ENCODE assay signal across 8 cellular contexts in genomic region chr13:108270442-108270841, GRCh38. TPM values are rescaled to one million over a fixed set of nuclear protein-coding genes. Genes with fewer than 3 reads are reported as not detected.
DNase-seq lines count a peak whose midpoint lies in the region; ATAC-seq, FAIRE-seq and TF ChIP-seq lines count a peak whose summit lies in the region.

No MANE protein-coding gene starts in this region.

- H4K20me1 ChIP-seq in hepatocyte (ENCODE audit: insufficient read depth, poor library complexity, severe bottlenecking): no peaks in the 10 kb centered on the region

- H3K9me3 Mint-ChIP-seq in T-helper 1 cell treated with Interleukin-12 subunit alpha and Interleukin-12 subunit beta and Interleukin-4 antibody, amounts not matched to agents 30 μg/mL and 1 μg/mL, for 36 hours: no peaks in the 10 kb centered on the region

- H3K4me3 ChIP-seq in hepatocyte: no peak overlapping the region
- H3K4me3 ChIP-seq in upper lobe of right lung: peak overlapping the region; percentile 52

- no peaks in the 10 kb centered on the region for H3K79me2 ChIP-seq in hepatocyte

- DNase-seq in GM18507 (ENCODE audit: extremely low spot score, insufficient read length, low read depth) (no peak), hepatocyte (ENCODE audit: low spot score) (peak; percentile 7), upper lobe of right lung (no peak), GM12892 (ENCODE audit: insufficient read length) (no peak), posterior vena cava (ENCODE audit: low spot score) (no peak)
- DNase-seq in stimulated activated CD4-positive, alpha-beta T cell treated with anti-CD3 and anti-CD28 coated beads, Interleukin-4, amount 100 ng/mL, for 24 hours: no peak

- H3K4me3 Mint-ChIP-seq in T-helper 1 cell treated with Interleukin-12 subunit alpha and Interleukin-12 subunit beta and Interleukin-4 antibody, amounts not matched to agents 30 μg/mL and 1 μg/mL, for 36 hours: peak overlapping the region; percentile 87

- peaks cover 42% of the 10 kb centered on the region for H3K4me1 Mint-ChIP-seq in T-helper 1 cell treated with Interleukin-12 subunit alpha and Interleukin-12 subunit beta and Interleukin-4 antibody, amounts not matched to agents 30 μg/mL and 1 μg/mL, for 36 hours (ENCODE audit: low read depth)

- no peak overlapping the region for H2AFZ ChIP-seq in hepatocyte

- H3K27me3 ChIP-seq in hepatocyte: no peaks in the 10 kb centered on the region
- no peaks in the 10 kb centered on the region for H3K27me3 ChIP-seq in upper lobe of right lung

- intact Hi-C loops in upper lobe of right lung (cut with DNase I) (no loop called here), posterior vena cava (cut with DNase I) (no loop called here)

- peaks cover 2% of the 10 kb centered on the region for H3K36me3 Mint-ChIP-seq in T-helper 1 cell treated with Interleukin-12 subunit alpha and Interleukin-12 subunit beta and Interleukin-4 antibody, amounts not matched to agents 30 μg/mL and 1 μg/mL, for 36 hours (ENCODE audit: low read depth)

- no peaks in the 10 kb centered on the region for H3K9me2 ChIP-seq in hepatocyte (replicated peaks; ENCODE audit: insufficient read depth)

- WGBS in hepatocyte (ENCODE audit: low lambda C conversion rate, missing lambda C conversion rate): 49% methylated on average over 3 of the region's 3 CpGs

- H3K27ac ChIP-seq in hepatocyte (no peak overlapping the region), upper lobe of right lung (peak overlapping the region; percentile 76)

- FAIRE-seq in GM18507 (lab: Jason Lieb, UNC): peak; percentile 68
- no peak for FAIRE-seq in GM12892 (lab: Jason Lieb, UNC)

- TF ChIP-seq CTCF in hepatocyte (IDR thresholded peaks at IDR 0.05; ENCODE audit: poor library complexity): no peak
- TF ChIP-seq CTCF in upper lobe of right lung (IDR thresholded peaks at IDR 0.05): no peak

- H3K27ac Mint-ChIP-seq in T-helper 1 cell treated with Interleukin-12 subunit alpha and Interleukin-12 subunit beta and Interleukin-4 antibody, amounts not matched to agents 30 μg/mL and 1 μg/mL, for 36 hours: peak overlapping the region; percentile 92

- H3K36me3 ChIP-seq in hepatocyte (replicated peaks; ENCODE audit: insufficient read depth, low read depth) (no peaks in the 10 kb centered on the region), upper lobe of right lung (no peaks in the 10 kb centered on the region)

- H3K4me1 ChIP-seq in hepatocyte (ENCODE audit: insufficient read depth): peaks cover 6% of the 10 kb centered on the region
- H3K4me1 ChIP-seq in upper lobe of right lung: peaks cover 25% of the 10 kb centered on the region

- TF ChIP-seq POLR2A in GM12892 (IDR thresholded peaks at IDR 0.05; ENCODE audit: low read depth, low read length): no peak

- peak; percentile 15 for ATAC-seq in HG02642 (IDR thresholded peaks at IDR 0.05; ENCODE audit: poor library complexity, unreplicated experiment)
- no peak for ATAC-seq in upper lobe of right lung

- no peaks in the 10 kb centered on the region for H3K27me3 Mint-ChIP-seq in T-helper 1 cell treated with Interleukin-12 subunit alpha and Interleukin-12 subunit beta and Interleukin-4 antibody, amounts not matched to agents 30 μg/mL and 1 μg/mL, for 36 hours (ENCODE audit: low read depth)

- H3K4me2 ChIP-seq in hepatocyte: peak overlapping the region; percentile 70

- H3K9me3 ChIP-seq in hepatocyte (ENCODE audit: low read depth): no peaks in the 10 kb centered on the region
- H3K9me3 ChIP-seq in upper lobe of right lung: no peaks in the 10 kb centered on the region

RNA-seq across cellular contexts. Expression of gene TNFSF13B, which starts 0.9 kb away (rescaled TPM):
- total RNA-seq in hepatocyte (0.48 and 1.6 TPM in 2 replicates), upper lobe of right lung (12.2 TPM), posterior vena cava (10 to 100 TPM in 1 of 2 donors, 1 to 10 TPM in 1; 6.0 to 13.0 TPM)
- 0.97 and 1.4 TPM in 2 replicates for polyA plus RNA-seq in hepatocyte
- 5.2 TPM for polyA plus RNA-seq in GM12892 (2012; ENCODE audit: missing spikeins)

RNA-seq across cellular contexts. Expression of gene ABHD13, which starts 52.2 kb away (rescaled TPM):
- total RNA-seq in hepatocyte: 14.3 and 17.8 TPM in 2 replicates
- polyA plus RNA-seq in hepatocyte: 8.1 and 10.0 TPM in 2 replicates
- total RNA-seq in upper lobe of right lung: 12.8 TPM
- 6.2 TPM for polyA plus RNA-seq in GM12892 (2012; ENCODE audit: missing spikeins)
- total RNA-seq in posterior vena cava: 10 to 100 TPM in 1 of 2 donors, 1 to 10 TPM in 1; 9.4 to 11.9 TPM

RNA-seq across cellular contexts. Expression of gene LIG4, which starts 55.1 kb away (rescaled TPM):
- total RNA-seq in hepatocyte: 18.8 and 19.2 TPM in 2 replicates
- 5.3 and 6.1 TPM in 2 replicates for polyA plus RNA-seq in hepatocyte
- total RNA-seq in upper lobe of right lung: 10.9 TPM
- polyA plus RNA-seq in GM12892 (2012; ENCODE audit: missing spikeins): 7.0 TPM
- 10 to 100 TPM; 10.1 to 17.2 TPM for total RNA-seq in posterior vena cava
